ENCODE assay signal across 1 cellular context in genomic region chr2:240136671-240137292, GRCh38.
TF ChIP-seq lines count a peak whose summit lies in the region.

No MANE protein-coding gene starts in this region.

TF ChIP-seq in endothelial cell of umbilical vein, 7 proteins besides CTCF, POLR2A, EP300 and RAD21 (continued from another document):
- TF ChIP-seq GATA2 (IDR thresholded peaks at IDR 0.05; ENCODE audit: insufficient read depth, insufficient read length, low read depth, low read length) (no peak), POLR2AphosphoS5 (IDR thresholded peaks at IDR 0.05; ENCODE audit: insufficient read depth, low read depth, low read length) (no peak), EZH2 (IDR thresholded peaks at IDR 0.05; ENCODE audit: borderline replicate concordance, low read depth, low read length, severe bottlenecking) (no peak), JUN (IDR thresholded peaks at IDR 0.05; ENCODE audit: borderline replicate concordance, insufficient read depth, insufficient read length, low read depth) (no peak), MYC (IDR thresholded peaks at IDR 0.05; ENCODE audit: low read depth, low read length) (no peak)
